3 cellular contexts compared by ENCODE assay signal in the genomic region with DNA sequence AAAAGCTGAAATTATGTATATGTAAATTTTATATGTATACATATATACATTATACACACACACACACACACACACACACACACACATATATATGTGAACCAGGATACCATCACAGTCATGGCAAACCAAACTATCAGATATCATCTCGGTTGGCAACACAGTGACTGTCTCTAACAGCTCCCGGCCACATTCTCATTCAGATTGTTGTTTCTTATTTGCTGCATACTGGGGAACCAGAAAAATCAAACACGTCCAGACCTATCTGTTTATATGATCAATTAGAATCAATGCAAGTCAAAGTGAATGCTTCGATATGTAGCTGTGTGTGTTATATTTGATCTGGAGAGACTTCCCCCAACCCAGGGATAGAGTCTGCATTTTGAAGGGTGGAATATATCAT.
"Had no signal": no experiment of that assay in that cellular context is flagged by ENCODE, and none has a peak within 500 bp of the region (broad histone marks: within the 10 kb centered on the region; RNA-seq: fewer than 3 reads in every experiment).

No MANE protein-coding gene starts in this region.

- DNase-seq: GDM1, GF-D8 had no signal

- H3K4me3 ChIP-seq: GM12878 had no signal

- ATAC-seq: GM12878 had no signal
